ENCODE assay signal across 8 cellular contexts in genomic region chr11:86592659-86593451, GRCh38.
DNase-seq lines count a peak whose midpoint lies in the region; ATAC-seq and FAIRE-seq lines count a peak whose summit lies in the region.

No MANE protein-coding gene starts in this region.

- no peaks in the 10 kb centered on the region for H3K27me3 ChIP-seq in skeletal muscle satellite cell (ENCODE audit: control insufficient read depth, insufficient read depth, low read length)

- peak overlapping the region; percentile 41 for H3K4me2 ChIP-seq in skeletal muscle satellite cell (ENCODE audit: low read length)

- H3K4me3 ChIP-seq in skeletal muscle satellite cell (ENCODE audit: low read length): no peak overlapping the region

- no peaks in the 10 kb centered on the region for H3K36me3 ChIP-seq in skeletal muscle satellite cell (ENCODE audit: insufficient read depth, low read length)

- H3K4me1 ChIP-seq in skeletal muscle satellite cell (ENCODE audit: control insufficient read depth, insufficient read depth, low read length): peaks cover 37% of the 10 kb centered on the region

- H3K9ac ChIP-seq in skeletal muscle satellite cell (ENCODE audit: low read depth, low read length): peak overlapping the region; percentile 9

- DNase-seq in DMS53 treated with DMSO at 0.1 percent for 48 hours (lab: John Stamatoyannopoulos, UW; ENCODE audit: unreplicated experiment) (peak; percentile 100), HTR-8/SVneo (ENCODE audit: insufficient read length, low spot score) (peak; percentile 68), OCI-M1 (lab: John Stamatoyannopoulos, UW) (peak; percentile 100), activated T-cell treated with anti-CD3 and anti-CD28 coated beads for 24 hours (ENCODE audit: low read depth) (peak; percentile 88), germinal center (ENCODE audit: low spot score) (peak; percentile 5), NCI-H187 (lab: John Stamatoyannopoulos, UW) (no peak)

- no peaks in the 10 kb centered on the region for H3K9me3 ChIP-seq in skeletal muscle satellite cell (replicated peaks; ENCODE audit: low read length)

- ATAC-seq in GM21576 (IDR thresholded peaks at IDR 0.05; ENCODE audit: unreplicated experiment): peak; percentile 93

- FAIRE-seq in HTR-8/SVneo (lab: Jason Lieb, UNC): peak; percentile 82

Comparison
In these comparisons a context has a peak if more than half of its experiments do, and no peak if none do; other contexts are left out.
1. DNase-seq: peak in DMS53 treated with DMSO at 0.1 percent for 48 hours (single experiment), HTR-8/SVneo (single experiment), OCI-M1 (single experiment), activated T-cell treated with anti-CD3 and anti-CD28 coated beads for 24 hours (single experiment) and germinal center (single experiment); none in NCI-H187 (0 of 2).